In genomic region chr9:110093871-110094270, GRCh38 we compare ENCODE assay signal across 27 cellular contexts.
"Had no signal": no experiment of that assay in that cellular context is flagged by ENCODE, and none has a peak within 500 bp of the region (broad histone marks: within the 10 kb centered on the region; RNA-seq: fewer than 3 reads in every experiment).

No MANE protein-coding gene starts in this region.

- H3K36me3 ChIP-seq: heart left ventricle, right lobe of liver, thoracic aorta, uterus had no signal

- ATAC-seq: activated CD4-positive, alpha-beta T cell treated with anti-CD3 and anti-CD28 coated beads for 36 hours; activated naive CD4-positive, alpha-beta T cell treated with anti-CD3 and anti-CD28 coated beads, Interleukin-2, amount 50 U/mL, for 72 hours; activated T-cell treated with anti-CD3 and anti-CD28 coated beads, Interleukin-2, amount 50 U/mL, for 72 hours; body of pancreas; effector memory CD8-positive, alpha-beta T cell; heart left ventricle; left colon; natural killer cell treated with Interleukin-12 subunit alpha and Interleukin-12 subunit beta and Interleukin-15 and Interleukin-18, amount 100 ng/mL, for 72 hours; right lobe of liver; stimulated activated naive CD8-positive, alpha-beta T cell treated with anti-CD3 and anti-CD28 coated beads, Interleukin-15, Interleukin-2, amounts not matched to agents 100 U/mL and 50 U/mL, for 24 hours had no signal

- H3K27me3 ChIP-seq: body of pancreas, heart left ventricle, right lobe of liver, uterus had no signal

- H3K36me3 Mint-ChIP-seq: immature natural killer cell; natural killer cell treated with Interleukin-12 subunit alpha and Interleukin-12 subunit beta and Interleukin-15 and Interleukin-18, amount 100 ng/mL, for 72 hours had no signal

- H3K9me3 ChIP-seq: body of pancreas, heart left ventricle, right lobe of liver, thoracic aorta, uterus had no signal

- H3K4me3 Mint-ChIP-seq: activated B cell treated with CpG ODN at 0.5 μM for 24 hours; activated CD4-positive, alpha-beta T cell treated with anti-CD3 and anti-CD28 coated beads for 36 hours; activated T-cell treated with anti-CD3 and anti-CD28 coated beads, Interleukin-2, amount 50 U/mL, for 72 hours; effector memory CD8-positive, alpha-beta T cell; immature natural killer cell; natural killer cell treated with Interleukin-12 subunit alpha and Interleukin-12 subunit beta and Interleukin-15 and Interleukin-18, amount 100 ng/mL, for 72 hours; T-helper 2 cell treated with Interferon-gamma antibody and Interleukin-4, amounts not matched to agents 5 μg/mL and 100 μg/mL, for 36 hours had no signal

- H3K27me3 Mint-ChIP-seq: activated B cell treated with CpG ODN at 0.5 μM for 24 hours; activated CD4-positive, alpha-beta T cell treated with anti-CD3 and anti-CD28 coated beads for 36 hours; effector memory CD8-positive, alpha-beta T cell; natural killer cell treated with Interleukin-12 subunit alpha and Interleukin-12 subunit beta and Interleukin-15 and Interleukin-18, amount 100 ng/mL, for 72 hours had no signal

- DNase-seq: activated B cell treated with CpG ODN at 0.5 μM for 24 hours; activated CD4-positive, alpha-beta T cell treated with anti-CD3 and anti-CD28 coated beads for 36 hours; activated CD4-positive, alpha-beta T cell treated with anti-CD3 and anti-CD28 coated beads, Interleukin-2, amount 50 U/mL, for 4 hours; activated naive CD4-positive, alpha-beta T cell; activated T-cell treated with anti-CD3 and anti-CD28 coated beads for 4 hours; activated T-cell treated with anti-CD3 and anti-CD28 coated beads, Interleukin-2, amount 50 U/mL, for 72 hours; aorta; body of pancreas; cortex of kidney; effector memory CD8-positive, alpha-beta T cell; foreskin fibroblast; heart left ventricle; hypothalamus; immature natural killer cell; kidney; left colon; mesenchymal stem cell; right lobe of liver; stimulated activated CD4-positive, alpha-beta T cell treated with anti-CD3 and anti-CD28 coated beads, Interleukin-2, amount 100 ng/mL, for 48 hours; stimulated activated naive CD8-positive, alpha-beta T cell treated with anti-CD3 and anti-CD28 coated beads, Interleukin-15, Interleukin-2, amounts not matched to agents 100 U/mL and 50 U/mL, for 24 hours; trophoblast cell; uterus had no signal

- H3K9me3 Mint-ChIP-seq: activated B cell treated with CpG ODN at 0.5 μM for 24 hours; activated naive CD4-positive, alpha-beta T cell treated with anti-CD3 and anti-CD28 coated beads, Interleukin-2, amount 50 U/mL, for 72 hours; activated T-cell treated with anti-CD3 and anti-CD28 coated beads, Interleukin-2, amount 50 U/mL, for 72 hours; effector memory CD8-positive, alpha-beta T cell; immature natural killer cell; natural killer cell treated with Interleukin-12 subunit alpha and Interleukin-12 subunit beta and Interleukin-15 and Interleukin-18, amount 100 ng/mL, for 72 hours; T-helper 2 cell treated with Interferon-gamma antibody and Interleukin-4, amounts not matched to agents 5 μg/mL and 100 μg/mL, for 36 hours had no signal

- H3K27ac Mint-ChIP-seq: activated CD4-positive, alpha-beta T cell treated with anti-CD3 and anti-CD28 coated beads for 36 hours; activated naive CD4-positive, alpha-beta T cell treated with anti-CD3 and anti-CD28 coated beads, Interleukin-2, amount 50 U/mL, for 72 hours; activated T-cell treated with anti-CD3 and anti-CD28 coated beads, Interleukin-2, amount 50 U/mL, for 72 hours; effector memory CD8-positive, alpha-beta T cell; immature natural killer cell; natural killer cell treated with Interleukin-12 subunit alpha and Interleukin-12 subunit beta and Interleukin-15 and Interleukin-18, amount 100 ng/mL, for 72 hours; progenitor cell of endocrine pancreas had no signal

- H3K27ac ChIP-seq: body of pancreas, right lobe of liver, thoracic aorta, uterus had no signal

- H3K4me3 ChIP-seq: body of pancreas, heart left ventricle, right lobe of liver, thoracic aorta, uterus had no signal

- H3K4me1 Mint-ChIP-seq: immature natural killer cell had no signal
